18 cellular contexts compared by ENCODE assay signal in genomic region chr4:83305187-83305586, GRCh38. TPM values are rescaled to one million over a fixed set of nuclear protein-coding genes. Genes with fewer than 3 reads are reported as not detected.
DNase-seq lines count a peak whose midpoint lies in the region; ATAC-seq and TF ChIP-seq lines count a peak whose summit lies in the region.
"Had no signal": no experiment of that assay in that cellular context is flagged by ENCODE, and none has a peak within 500 bp of the region (broad histone marks: within the 10 kb centered on the region; RNA-seq: fewer than 3 reads in every experiment).

No MANE protein-coding gene starts in this region.

- H4K20me1 ChIP-seq in Loucy (ENCODE audit: insufficient read depth, low read length, poor library complexity, severe bottlenecking) = no peaks in the 10 kb centered on the region
- H4K20me1 ChIP-seq: BLaER1 treated with 17β-estradiol and CSF1 and Interleukin-3, amounts not matched to agents 10 nM and 100 nM had no signal

- intact Hi-C loops in upper lobe of right lung (cut with DNase I) = no loop called here

- H3K4me1 ChIP-seq in Loucy (ENCODE audit: insufficient read depth, low read length, poor library complexity, severe bottlenecking) (no peaks in the 10 kb centered on the region), upper lobe of right lung (no peaks in the 10 kb centered on the region)
- H3K4me1 ChIP-seq: A549, BE2C had no signal

- H3K9me3 ChIP-seq in Loucy (ENCODE audit: insufficient read depth, low read depth, low read length) = no peaks in the 10 kb centered on the region
- H3K9me3 ChIP-seq in upper lobe of right lung = no peaks in the 10 kb centered on the region
- H3K9me3 ChIP-seq: A549, BE2C had no signal

- H3K4me2 ChIP-seq in Loucy (ENCODE audit: low read depth, low read length, poor library complexity, severe bottlenecking) = no peak overlapping the region
- H3K4me2 ChIP-seq: A549; BLaER1 treated with 17β-estradiol and CSF1 and Interleukin-3, amounts not matched to agents 10 nM and 100 nM had no signal

- no peaks in the 10 kb centered on the region for H3K36me3 ChIP-seq in Loucy (ENCODE audit: insufficient read depth, low read length)
- H3K36me3 ChIP-seq in upper lobe of right lung = no peaks in the 10 kb centered on the region
- H3K36me3 ChIP-seq: BE2C had no signal

- H3F3A ChIP-seq in Loucy (ENCODE audit: low read depth) = no peaks in the 10 kb centered on the region

- ATAC-seq in upper lobe of right lung = no peak
- ATAC-seq: A549 had no signal

- H3K9me2 ChIP-seq in Loucy (replicated peaks; ENCODE audit: low read depth, low read length) = no peaks in the 10 kb centered on the region

- no peak overlapping the region for H3K27ac ChIP-seq in upper lobe of right lung
- H3K27ac ChIP-seq: A549; BLaER1 treated with 17β-estradiol and CSF1 and Interleukin-3, amounts not matched to agents 10 nM and 100 nM had no signal

- no peak for TF ChIP-seq CTCF in Loucy (conservative IDR thresholded peaks at IDR 0.05; ENCODE audit: low read length)
- TF ChIP-seq CTCF in upper lobe of right lung (IDR thresholded peaks at IDR 0.05) = no peak

- H2AFZ ChIP-seq in Loucy (ENCODE audit: low read length) = 0 out of 2 replicates have a peak overlapping the region, but pooled peaks have one; percentile 23

- H3K4me3 ChIP-seq in Loucy (ENCODE audit: low read length, poor library complexity, severe bottlenecking) (no peak overlapping the region), upper lobe of right lung (no peak overlapping the region)
- H3K4me3 ChIP-seq: A549; BLaER1 treated with 17β-estradiol and CSF1 and Interleukin-3, amounts not matched to agents 10 nM and 100 nM had no signal

- H3K27me3 ChIP-seq in Loucy (ENCODE audit: insufficient read depth, low read length, poor library complexity, severe bottlenecking) (no peaks in the 10 kb centered on the region), upper lobe of right lung (peaks cover 5% of the 10 kb centered on the region)
- H3K27me3 ChIP-seq: BLaER1 treated with 17β-estradiol and CSF1 and Interleukin-3, amounts not matched to agents 10 nM and 100 nM had no signal

- H3K79me2 ChIP-seq in Loucy (ENCODE audit: insufficient read depth, low read length) = no peaks in the 10 kb centered on the region

- DNase-seq in EH (ENCODE audit: low read depth) = peak; percentile 11
- DNase-seq in amniotic epithelial cell (ENCODE audit: low read depth) = peak; percentile 43
- no peak for DNase-seq in MV-4-11 (lab: John Stamatoyannopoulos, UW)
- no peak for DNase-seq in upper lobe of right lung
- DNase-seq in NCI-H2029 (lab: John Stamatoyannopoulos, UW) = no peak
- DNase-seq: 8988T; ACHN; AML-193; BE2C; CD4-positive, alpha-beta T cell; CD8-positive, alpha-beta memory T cell; DMS 273 treated with DMSO at 0.1 percent for 48 hours; DMS79; H7; HCEC 1CT had no signal

- H3K9ac ChIP-seq in Loucy (ENCODE audit: low read depth, low read length, poor library complexity, severe bottlenecking) = no peak overlapping the region
- H3K9ac ChIP-seq: BLaER1 treated with 17β-estradiol and CSF1 and Interleukin-3, amounts not matched to agents 10 nM and 100 nM had no signal

RNA-seq across cellular contexts. Expression of gene COQ2, which starts 20.6 kb away (rescaled TPM):
- total RNA-seq in upper lobe of right lung = 12.4 TPM

RNA-seq across cellular contexts. Expression of gene HPSE, which starts 29.5 kb away (rescaled TPM):
- 5.6 TPM for total RNA-seq in upper lobe of right lung

Comparison
In these comparisons a context has a peak if more than half of its experiments do, and no peak if none do; other contexts are left out.
1. DNase-seq: peak in EH (single experiment) and amniotic epithelial cell (single experiment); none in MV-4-11 (single experiment), upper lobe of right lung (single experiment) and NCI-H2029 (single experiment).